In genomic region chr17:14308965-14309879, GRCh38 we compare ENCODE assay signal across 1 cellular context.
TF ChIP-seq lines count a peak whose summit lies in the region.

No MANE protein-coding gene starts in this region.

TF ChIP-seq in HepG2, 621 proteins besides CTCF, POLR2A, EP300 and RAD21 (continued from another document and continues in another):
- TF ChIP-seq, protein P1, sequence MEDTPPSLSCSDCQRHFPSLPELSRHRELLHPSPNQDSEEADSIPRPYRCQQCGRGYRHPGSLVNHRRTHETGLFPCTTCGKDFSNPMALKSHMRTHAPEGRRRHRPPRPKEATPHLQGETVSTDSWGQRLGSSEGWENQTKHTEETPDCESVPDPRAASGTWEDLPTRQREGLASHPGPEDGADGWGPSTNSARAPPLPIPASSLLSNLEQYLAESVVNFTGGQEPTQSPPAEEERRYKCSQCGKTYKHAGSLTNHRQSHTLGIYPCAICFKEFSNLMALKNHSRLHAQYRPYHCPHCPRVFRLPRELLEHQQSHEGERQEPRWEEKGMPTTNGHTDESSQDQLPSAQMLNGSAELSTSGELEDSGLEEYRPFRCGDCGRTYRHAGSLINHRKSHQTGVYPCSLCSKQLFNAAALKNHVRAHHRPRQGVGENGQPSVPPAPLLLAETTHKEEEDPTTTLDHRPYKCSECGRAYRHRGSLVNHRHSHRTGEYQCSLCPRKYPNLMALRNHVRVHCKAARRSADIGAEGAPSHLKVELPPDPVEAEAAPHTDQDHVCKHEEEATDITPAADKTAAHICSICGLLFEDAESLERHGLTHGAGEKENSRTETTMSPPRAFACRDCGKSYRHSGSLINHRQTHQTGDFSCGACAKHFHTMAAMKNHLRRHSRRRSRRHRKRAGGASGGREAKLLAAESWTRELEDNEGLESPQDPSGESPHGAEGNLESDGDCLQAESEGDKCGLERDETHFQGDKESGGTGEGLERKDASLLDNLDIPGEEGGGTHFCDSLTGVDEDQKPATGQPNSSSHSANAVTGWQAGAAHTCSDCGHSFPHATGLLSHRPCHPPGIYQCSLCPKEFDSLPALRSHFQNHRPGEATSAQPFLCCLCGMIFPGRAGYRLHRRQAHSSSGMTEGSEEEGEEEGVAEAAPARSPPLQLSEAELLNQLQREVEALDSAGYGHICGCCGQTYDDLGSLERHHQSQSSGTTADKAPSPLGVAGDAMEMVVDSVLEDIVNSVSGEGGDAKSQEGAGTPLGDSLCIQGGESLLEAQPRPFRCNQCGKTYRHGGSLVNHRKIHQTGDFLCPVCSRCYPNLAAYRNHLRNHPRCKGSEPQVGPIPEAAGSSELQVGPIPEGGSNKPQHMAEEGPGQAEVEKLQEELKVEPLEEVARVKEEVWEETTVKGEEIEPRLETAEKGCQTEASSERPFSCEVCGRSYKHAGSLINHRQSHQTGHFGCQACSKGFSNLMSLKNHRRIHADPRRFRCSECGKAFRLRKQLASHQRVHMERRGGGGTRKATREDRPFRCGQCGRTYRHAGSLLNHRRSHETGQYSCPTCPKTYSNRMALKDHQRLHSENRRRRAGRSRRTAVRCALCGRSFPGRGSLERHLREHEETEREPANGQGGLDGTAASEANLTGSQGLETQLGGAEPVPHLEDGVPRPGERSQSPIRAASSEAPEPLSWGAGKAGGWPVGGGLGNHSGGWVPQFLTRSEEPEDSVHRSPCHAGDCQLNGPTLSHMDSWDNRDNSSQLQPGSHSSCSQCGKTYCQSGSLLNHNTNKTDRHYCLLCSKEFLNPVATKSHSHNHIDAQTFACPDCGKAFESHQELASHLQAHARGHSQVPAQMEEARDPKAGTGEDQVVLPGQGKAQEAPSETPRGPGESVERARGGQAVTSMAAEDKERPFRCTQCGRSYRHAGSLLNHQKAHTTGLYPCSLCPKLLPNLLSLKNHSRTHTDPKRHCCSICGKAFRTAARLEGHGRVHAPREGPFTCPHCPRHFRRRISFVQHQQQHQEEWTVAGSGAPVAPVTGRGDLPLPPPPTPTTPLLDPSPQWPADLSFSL (CRISPR knock-in tag; IDR thresholded peaks at IDR 0.05): no peak
- TF ChIP-seq ZNF672 (CRISPR knock-in tag; IDR thresholded peaks at IDR 0.05) (no peak), KDM6A (CRISPR knock-in tag; IDR thresholded peaks at IDR 0.05; ENCODE audit: low read depth) (no peak), ZNF777 (CRISPR knock-in tag; IDR thresholded peaks at IDR 0.05) (peak; percentile 66; the same call in 1 of the 2 replicates), KDM3A (CRISPR knock-in tag; IDR thresholded peaks at IDR 0.05; ENCODE audit: low read depth) (peak; percentile 71; the same call in 1 of the 2 replicates), ZXDC (CRISPR knock-in tag; IDR thresholded peaks at IDR 0.05) (no peak), JUN (CRISPR knock-in tag; IDR thresholded peaks at IDR 0.05) (no peak; the same call in 1 of the 2 replicates), MXD1 (CRISPR knock-in tag; IDR thresholded peaks at IDR 0.05) (peak; percentile 94), MIER2 (CRISPR knock-in tag; IDR thresholded peaks at IDR 0.05) (no peak), MIER3 (CRISPR knock-in tag; IDR thresholded peaks at IDR 0.05; ENCODE audit: borderline replicate concordance) (0 out of 2 replicates have a peak, but pooled peaks have one; percentile 19), ZFP36L2 (CRISPR knock-in tag; IDR thresholded peaks at IDR 0.05) (no peak), ZNF740 (CRISPR knock-in tag; IDR thresholded peaks at IDR 0.05) (peak; percentile 80; the same call in 1 of the 2 replicates), TARDBP (CRISPR knock-in tag; IDR thresholded peaks at IDR 0.05) (peak; percentile 32; the same call in 1 of the 2 replicates), ZNF546 (CRISPR knock-in tag; conservative IDR thresholded peaks at IDR 0.05) (no peak; the same call in 1 of the 2 replicates), ASH2L (IDR thresholded peaks at IDR 0.05; ENCODE audit: insufficient read length, low read depth, low read length) (peak; percentile 97), SRSF1 (optimal IDR thresholded peaks at IDR 0.05; ENCODE audit: low read depth, low read length) (no peak), DNMT3B (CRISPR knock-in tag; conservative IDR thresholded peaks at IDR 0.05) (no peak), ZNF577 (CRISPR knock-in tag; IDR thresholded peaks at IDR 0.05; ENCODE audit: borderline replicate concordance, low read depth) (no peak), KLF6 (CRISPR knock-in tag; IDR thresholded peaks at IDR 0.05) (peak; percentile 74; the same call in 1 of the 2 replicates), ZNF652 (CRISPR knock-in tag; IDR thresholded peaks at IDR 0.05; ENCODE audit: borderline replicate concordance, low read depth) (no peak), FOXA3 (CRISPR knock-in tag; IDR thresholded peaks at IDR 0.05) (peak; percentile 50; the same call in 1 of the 2 replicates), NCOA5 (CRISPR knock-in tag; IDR thresholded peaks at IDR 0.05) (no peak), ZNF7 (CRISPR knock-in tag; IDR thresholded peaks at IDR 0.05) (peak; percentile 30; the same call in 1 of the 2 replicates), SIX4 (CRISPR knock-in tag; IDR thresholded peaks at IDR 0.05) (no peak), CENPT (CRISPR knock-in tag; IDR thresholded peaks at IDR 0.05; ENCODE audit: low read depth) (no peak; the same call in 1 of the 2 replicates), NFIB (CRISPR knock-in tag; IDR thresholded peaks at IDR 0.05; ENCODE audit: borderline replicate concordance) (no peak)
- TF ChIP-seq, protein P2, sequence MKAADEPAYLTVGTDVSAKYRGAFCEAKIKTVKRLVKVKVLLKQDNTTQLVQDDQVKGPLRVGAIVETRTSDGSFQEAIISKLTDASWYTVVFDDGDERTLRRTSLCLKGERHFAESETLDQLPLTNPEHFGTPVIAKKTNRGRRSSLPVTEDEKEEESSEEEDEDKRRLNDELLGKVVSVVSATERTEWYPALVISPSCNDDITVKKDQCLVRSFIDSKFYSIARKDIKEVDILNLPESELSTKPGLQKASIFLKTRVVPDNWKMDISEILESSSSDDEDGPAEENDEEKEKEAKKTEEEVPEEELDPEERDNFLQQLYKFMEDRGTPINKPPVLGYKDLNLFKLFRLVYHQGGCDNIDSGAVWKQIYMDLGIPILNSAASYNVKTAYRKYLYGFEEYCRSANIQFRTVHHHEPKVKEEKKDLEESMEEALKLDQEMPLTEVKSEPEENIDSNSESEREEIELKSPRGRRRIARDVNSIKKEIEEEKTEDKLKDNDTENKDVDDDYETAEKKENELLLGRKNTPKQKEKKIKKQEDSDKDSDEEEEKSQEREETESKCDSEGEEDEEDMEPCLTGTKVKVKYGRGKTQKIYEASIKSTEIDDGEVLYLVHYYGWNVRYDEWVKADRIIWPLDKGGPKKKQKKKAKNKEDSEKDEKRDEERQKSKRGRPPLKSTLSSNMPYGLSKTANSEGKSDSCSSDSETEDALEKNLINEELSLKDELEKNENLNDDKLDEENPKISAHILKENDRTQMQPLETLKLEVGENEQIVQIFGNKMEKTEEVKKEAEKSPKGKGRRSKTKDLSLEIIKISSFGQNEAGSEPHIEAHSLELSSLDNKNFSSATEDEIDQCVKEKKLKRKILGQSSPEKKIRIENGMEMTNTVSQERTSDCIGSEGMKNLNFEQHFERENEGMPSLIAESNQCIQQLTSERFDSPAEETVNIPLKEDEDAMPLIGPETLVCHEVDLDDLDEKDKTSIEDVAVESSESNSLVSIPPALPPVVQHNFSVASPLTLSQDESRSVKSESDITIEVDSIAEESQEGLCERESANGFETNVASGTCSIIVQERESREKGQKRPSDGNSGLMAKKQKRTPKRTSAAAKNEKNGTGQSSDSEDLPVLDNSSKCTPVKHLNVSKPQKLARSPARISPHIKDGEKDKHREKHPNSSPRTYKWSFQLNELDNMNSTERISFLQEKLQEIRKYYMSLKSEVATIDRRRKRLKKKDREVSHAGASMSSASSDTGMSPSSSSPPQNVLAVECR (CRISPR knock-in tag; IDR thresholded peaks at IDR 0.05; ENCODE audit: borderline replicate concordance): peak; percentile 98
- TF ChIP-seq, protein P3, sequence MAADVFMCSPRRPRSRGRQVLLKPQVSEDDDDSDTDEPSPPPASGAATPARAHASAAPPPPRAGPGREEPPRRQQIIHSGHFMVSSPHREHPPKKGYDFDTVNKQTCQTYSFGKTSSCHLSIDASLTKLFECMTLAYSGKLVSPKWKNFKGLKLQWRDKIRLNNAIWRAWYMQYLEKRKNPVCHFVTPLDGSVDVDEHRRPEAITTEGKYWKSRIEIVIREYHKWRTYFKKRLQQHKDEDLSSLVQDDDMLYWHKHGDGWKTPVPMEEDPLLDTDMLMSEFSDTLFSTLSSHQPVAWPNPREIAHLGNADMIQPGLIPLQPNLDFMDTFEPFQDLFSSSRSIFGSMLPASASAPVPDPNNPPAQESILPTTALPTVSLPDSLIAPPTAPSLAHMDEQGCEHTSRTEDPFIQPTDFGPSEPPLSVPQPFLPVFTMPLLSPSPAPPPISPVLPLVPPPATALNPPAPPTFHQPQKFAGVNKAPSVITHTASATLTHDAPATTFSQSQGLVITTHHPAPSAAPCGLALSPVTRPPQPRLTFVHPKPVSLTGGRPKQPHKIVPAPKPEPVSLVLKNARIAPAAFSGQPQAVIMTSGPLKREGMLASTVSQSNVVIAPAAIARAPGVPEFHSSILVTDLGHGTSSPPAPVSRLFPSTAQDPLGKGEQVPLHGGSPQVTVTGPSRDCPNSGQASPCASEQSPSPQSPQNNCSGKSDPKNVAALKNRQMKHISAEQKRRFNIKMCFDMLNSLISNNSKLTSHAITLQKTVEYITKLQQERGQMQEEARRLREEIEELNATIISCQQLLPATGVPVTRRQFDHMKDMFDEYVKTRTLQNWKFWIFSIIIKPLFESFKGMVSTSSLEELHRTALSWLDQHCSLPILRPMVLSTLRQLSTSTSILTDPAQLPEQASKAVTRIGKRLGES (CRISPR knock-in tag; IDR thresholded peaks at IDR 0.05; ENCODE audit: borderline replicate concordance): 0 out of 2 replicates have a peak, but pooled peaks have one; percentile 69
- TF ChIP-seq, protein P4, sequence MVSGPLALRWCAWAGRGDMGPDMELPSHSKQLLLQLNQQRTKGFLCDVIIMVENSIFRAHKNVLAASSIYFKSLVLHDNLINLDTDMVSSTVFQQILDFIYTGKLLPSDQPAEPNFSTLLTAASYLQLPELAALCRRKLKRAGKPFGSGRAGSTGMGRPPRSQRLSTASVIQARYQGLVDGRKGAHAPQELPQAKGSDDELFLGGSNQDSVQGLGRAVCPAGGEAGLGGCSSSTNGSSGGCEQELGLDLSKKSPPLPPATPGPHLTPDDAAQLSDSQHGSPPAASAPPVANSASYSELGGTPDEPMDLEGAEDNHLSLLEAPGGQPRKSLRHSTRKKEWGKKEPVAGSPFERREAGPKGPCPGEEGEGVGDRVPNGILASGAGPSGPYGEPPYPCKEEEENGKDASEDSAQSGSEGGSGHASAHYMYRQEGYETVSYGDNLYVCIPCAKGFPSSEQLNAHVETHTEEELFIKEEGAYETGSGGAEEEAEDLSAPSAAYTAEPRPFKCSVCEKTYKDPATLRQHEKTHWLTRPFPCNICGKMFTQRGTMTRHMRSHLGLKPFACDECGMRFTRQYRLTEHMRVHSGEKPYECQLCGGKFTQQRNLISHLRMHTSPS (CRISPR knock-in tag; IDR thresholded peaks at IDR 0.05; ENCODE audit: low read depth): peak; percentile 60; the same call in 1 of the 2 replicates
- TF ChIP-seq, protein P5, sequence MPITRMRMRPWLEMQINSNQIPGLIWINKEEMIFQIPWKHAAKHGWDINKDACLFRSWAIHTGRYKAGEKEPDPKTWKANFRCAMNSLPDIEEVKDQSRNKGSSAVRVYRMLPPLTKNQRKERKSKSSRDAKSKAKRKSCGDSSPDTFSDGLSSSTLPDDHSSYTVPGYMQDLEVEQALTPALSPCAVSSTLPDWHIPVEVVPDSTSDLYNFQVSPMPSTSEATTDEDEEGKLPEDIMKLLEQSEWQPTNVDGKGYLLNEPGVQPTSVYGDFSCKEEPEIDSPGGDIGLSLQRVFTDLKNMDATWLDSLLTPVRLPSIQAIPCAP (CRISPR knock-in tag; IDR thresholded peaks at IDR 0.05; ENCODE audit: low read depth): 0 out of 2 replicates have a peak, but pooled peaks have one; percentile 8
